Comparison of ENCODE assay signal across 12 cellular contexts in genomic region chr16:67758966-67759365, GRCh38.
"Had no signal": no experiment of that assay in that cellular context is flagged by ENCODE, and none has a peak within 500 bp of the region (broad histone marks: within the 10 kb centered on the region; RNA-seq: fewer than 3 reads in every experiment).

No MANE protein-coding gene starts in this region.

- ATAC-seq: heart left ventricle; naive thymus-derived CD4-positive, alpha-beta T cell; sciatic nerve had no signal

- H3K27me3 ChIP-seq: heart left ventricle had no signal

- DNase-seq: effector CD8-positive, alpha-beta T cell; foreskin melanocyte; heart left ventricle; hippocampal formation; kidney glomerular epithelial cell; mesendoderm; naive thymus-derived CD4-positive, alpha-beta T cell; stimulated activated CD4-positive, alpha-beta T cell treated with anti-CD3 and anti-CD28 coated beads, Interleukin-2, amount 100 ng/mL, for 24 hours; stimulated activated naive CD4-positive, alpha-beta T cell treated with Interleukin-2 at 50 U/mL for 16 hours had no signal

- H3K9me3 Mint-ChIP-seq: naive thymus-derived CD4-positive, alpha-beta T cell; type B pancreatic cell had no signal

- H3K4me3 Mint-ChIP-seq: naive thymus-derived CD4-positive, alpha-beta T cell; type B pancreatic cell had no signal

- H3K27me3 Mint-ChIP-seq: naive thymus-derived CD4-positive, alpha-beta T cell; type B pancreatic cell had no signal

- H3K9me3 ChIP-seq: heart left ventricle had no signal

- H3K4me3 ChIP-seq: coronary artery, heart left ventricle had no signal

- H3K27ac ChIP-seq: coronary artery, heart left ventricle had no signal

- H3K27ac Mint-ChIP-seq: type B pancreatic cell had no signal
